ENCODE assay signal across 1 cellular context in genomic region chr1:6488602-6489382, GRCh38.
TF ChIP-seq lines count a peak whose summit lies in the region.

No MANE protein-coding gene starts in this region.

TF ChIP-seq in SK-N-SH treated with all-trans-retinoic acid at 6 μM for 48 hours, 23 proteins besides CTCF, POLR2A, EP300 and RAD21 (continued from another document):
- no peak for TF ChIP-seq POU6F1 (CRISPR knock-in tag; IDR thresholded peaks at IDR 0.05; ENCODE audit: borderline replicate concordance, low read depth)
- no peak for TF ChIP-seq ZNF70 (CRISPR knock-in tag; IDR thresholded peaks at IDR 0.05)
- TF ChIP-seq ZNF8 (CRISPR knock-in tag; IDR thresholded peaks at IDR 0.05), result no peak
- TF ChIP-seq ZFP3 (CRISPR knock-in tag; IDR thresholded peaks at IDR 0.05), result no peak
- no peak for TF ChIP-seq TOX (CRISPR knock-in tag; IDR thresholded peaks at IDR 0.05; ENCODE audit: borderline replicate concordance)
